13 cellular contexts compared by ENCODE assay signal in the genomic region with DNA sequence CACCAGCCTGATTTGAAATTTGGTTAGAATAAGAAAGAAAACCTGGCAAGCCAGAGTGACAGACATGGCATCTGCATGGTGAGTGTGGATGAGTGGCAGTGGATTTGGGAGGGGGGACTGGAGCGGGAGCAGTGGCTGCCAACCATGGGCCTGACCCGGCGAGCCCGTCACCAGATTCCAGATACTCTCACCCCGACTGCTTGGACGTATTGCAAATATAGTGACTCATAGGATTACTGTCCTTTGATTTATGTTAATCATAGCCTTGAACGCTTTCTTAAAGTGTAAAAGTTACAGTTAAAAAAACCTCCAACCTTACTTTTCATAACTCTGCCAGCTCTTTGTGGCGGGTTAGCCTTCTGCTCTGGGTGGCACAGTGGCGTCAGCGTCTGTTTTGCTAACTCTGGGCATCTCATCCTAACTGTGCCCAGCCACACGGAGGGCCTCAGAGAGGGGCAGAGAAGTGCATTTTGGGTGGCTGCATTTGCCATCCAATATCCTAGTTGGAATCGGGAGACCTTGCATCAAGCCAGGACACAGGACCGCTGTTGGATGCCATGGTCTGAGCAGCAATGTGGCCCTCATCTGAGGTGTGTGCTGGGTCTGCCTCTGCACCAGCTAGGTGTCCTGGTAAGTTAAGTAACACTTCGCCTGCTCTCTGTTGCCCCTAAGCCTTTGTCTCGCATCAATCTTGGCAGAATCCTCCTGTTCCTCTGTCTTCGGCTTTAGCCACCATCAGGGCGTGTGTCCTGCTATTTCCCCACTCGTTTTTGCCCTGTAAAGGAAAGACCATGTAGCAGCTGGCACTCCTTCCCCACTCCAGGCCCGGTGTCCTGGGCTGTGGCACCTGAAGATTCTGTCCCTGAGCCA. TPM values are rescaled to one million over a fixed set of nuclear protein-coding genes. Genes with fewer than 3 reads are reported as not detected.
DNase-seq lines count a peak whose midpoint lies in the region; ATAC-seq and TF ChIP-seq lines count a peak whose summit lies in the region.
"Had no signal": no experiment of that assay in that cellular context is flagged by ENCODE, and none has a peak within 500 bp of the region (broad histone marks: within the 10 kb centered on the region; RNA-seq: fewer than 3 reads in every experiment).

No MANE protein-coding gene starts in this region.

- in situ Hi-C loops in ACHN (cut with HindIII; ENCODE audit: low pct_ligation_motif_present, low pct_unique_long_range_greater_than_20kb, low sequenced_read_pairs): no loop called here

- H3K27me3 ChIP-seq in ascending aorta (no peaks in the 10 kb centered on the region), gastroesophageal sphincter (no peaks in the 10 kb centered on the region), endodermal cell (ENCODE audit: control insufficient read depth, insufficient read depth, low read length, poor library complexity, severe bottlenecking) (no peaks in the 10 kb centered on the region)

- peak; percentile 22 for DNase-seq in ACHN
- peak; percentile 53 for DNase-seq in HS-5 (ENCODE audit: low read depth)
- peak in 1 of 2 donors; percentile 79 for DNase-seq in ascending aorta (ENCODE audit: low spot score in 2 of 2)
- no peak for DNase-seq in kidney tubule cell (ENCODE audit: low spot score)
- no peak for DNase-seq in endodermal cell
- DNase-seq in NCI-H1417 (lab: John Stamatoyannopoulos, UW): no peak
- DNase-seq: activated CD4-positive, alpha-beta T cell treated with anti-CD3 and anti-CD28 coated beads, Interleukin-2, amount 50 U/mL, for 48 hours; GDM1; natural killer cell; NCI-H226 had no signal

- TF ChIP-seq EP300 in gastroesophageal sphincter (IDR thresholded peaks at IDR 0.05): no peak

- peaks cover 10 to 38% of the 10 kb centered on the region in 2 donors for H3K4me1 ChIP-seq in ascending aorta
- peaks cover 0 to 60% (median 15%) of the 10 kb centered on the region in 3 donors for H3K4me1 ChIP-seq in gastroesophageal sphincter
- H3K4me1 ChIP-seq in endodermal cell (ENCODE audit: control insufficient read depth, insufficient read depth, low read length): no peaks in the 10 kb centered on the region

- intact Hi-C loops in ascending aorta (cut with DNase I): loop anchor here (5.0 kb wide), 1 partner anchor 201 kb away; no protein-coding TSS in a partner anchor

- H3K36me3 ChIP-seq in ascending aorta: peaks cover 1 to 2% of the 10 kb centered on the region in 2 donors
- H3K36me3 ChIP-seq in gastroesophageal sphincter: peaks cover 0 to 15% of the 10 kb centered on the region in 2 donors
- H3K36me3 ChIP-seq in endodermal cell (ENCODE audit: control insufficient read depth, insufficient read depth, low read length): no peaks in the 10 kb centered on the region

- H3K4me3 Mint-ChIP-seq in endodermal cell: no peak overlapping the region
- H3K4me3 Mint-ChIP-seq: activated naive CD4-positive, alpha-beta T cell treated with anti-CD3 and anti-CD28 coated beads, Interleukin-2, amount 50 U/mL, for 24 hours had no signal

- ATAC-seq in gastroesophageal sphincter (no peak), GM21381 (IDR thresholded peaks at IDR 0.05; ENCODE audit: unreplicated experiment) (no peak)
- ATAC-seq: natural killer cell had no signal

- H3K9ac ChIP-seq in endodermal cell (ENCODE audit: extremely low read depth, low read length, poor library complexity, severe bottlenecking): no peak overlapping the region

- no peak overlapping the region for H3K27ac Mint-ChIP-seq in endodermal cell

- TF ChIP-seq POLR2A in gastroesophageal sphincter (IDR thresholded peaks at IDR 0.05): no peak

- TF ChIP-seq CTCF in ascending aorta (IDR thresholded peaks at IDR 0.05): no peak
- no peak for TF ChIP-seq CTCF in gastroesophageal sphincter (IDR thresholded peaks at IDR 0.05)
- no peak for TF ChIP-seq CTCF in endodermal cell (conservative IDR thresholded peaks at IDR 0.05)

- peaks cover 8% of the 10 kb centered on the region for H3K27me3 Mint-ChIP-seq in endodermal cell (ENCODE audit: insufficient read depth)
- H3K27me3 Mint-ChIP-seq: activated naive CD4-positive, alpha-beta T cell treated with anti-CD3 and anti-CD28 coated beads, Interleukin-2, amount 50 U/mL, for 24 hours had no signal

- WGBS in gastroesophageal sphincter (ENCODE audit: low coverage in 1 of 2), 2 donors: 38 to 50% methylated on average over 6 to 10 of the region's 19 CpGs
- 93 to 96% methylated on average over 13 to 19 of the region's 19 CpGs for WGBS in endodermal cell (ENCODE audit: insufficient coverage in 1 of 2, insufficient read length in 1 of 2), 2 experiments

- H3K4me3 ChIP-seq in ascending aorta (no peak overlapping the region), gastroesophageal sphincter (no peak overlapping the region), endodermal cell (ENCODE audit: low read length) (no peak overlapping the region)

- peaks cover 11% of the 10 kb centered on the region for H3K36me3 Mint-ChIP-seq in endodermal cell (ENCODE audit: low read depth)
- H3K36me3 Mint-ChIP-seq: activated naive CD4-positive, alpha-beta T cell treated with anti-CD3 and anti-CD28 coated beads, Interleukin-2, amount 50 U/mL, for 24 hours; natural killer cell had no signal

- H3K9me3 ChIP-seq in ascending aorta: no peaks in the 10 kb centered on the region
- H3K9me3 ChIP-seq in gastroesophageal sphincter: no peaks in the 10 kb centered on the region
- H3K9me3 ChIP-seq in endodermal cell (ENCODE audit: control insufficient read depth, low read length): no peaks in the 10 kb centered on the region

- H3K9me3 Mint-ChIP-seq in endodermal cell: no peaks in the 10 kb centered on the region
- H3K9me3 Mint-ChIP-seq: activated naive CD4-positive, alpha-beta T cell treated with anti-CD3 and anti-CD28 coated beads, Interleukin-2, amount 50 U/mL, for 24 hours; natural killer cell had no signal

- H3K27ac ChIP-seq in ascending aorta (peak overlapping the region; percentile 90 to 91), gastroesophageal sphincter (peak overlapping the region in 3 of 4 donors; percentile 43 to 88 (median 69)), endodermal cell (ENCODE audit: low read depth, low read length) (no peak overlapping the region)

- H3K4me1 Mint-ChIP-seq in endodermal cell: peaks cover 3% of the 10 kb centered on the region

RNA-seq across cellular contexts. Expression of gene FOXK2, which starts 26.6 kb away (rescaled TPM):
- total RNA-seq in ascending aorta: 131 TPM
- 10 to 100 TPM; 35.1 to 63.4 (median 52.6) TPM for total RNA-seq in gastroesophageal sphincter
- 10 to 100 TPM; 67.2 to 68.1 TPM for total RNA-seq in endodermal cell
- 58.7 TPM for polyA plus RNA-seq in endodermal cell (2013, experiment 1 of 2)
- 53.1 TPM for polyA plus RNA-seq in endodermal cell (2013, experiment 2 of 2)

RNA-seq across cellular contexts. Expression of gene NARF, which starts 34.3 kb away (rescaled TPM):
- total RNA-seq in ascending aorta (38.3 TPM), gastroesophageal sphincter (10 to 100 TPM; 30.4 to 78.1 (median 44.9) TPM), endodermal cell (10 to 100 TPM; 64.0 to 70.8 TPM)
- 151 TPM for polyA plus RNA-seq in endodermal cell (2013, experiment 1 of 2)
- polyA plus RNA-seq in endodermal cell (2013, experiment 2 of 2): 159 TPM

RNA-seq across cellular contexts. Expression of gene CYBC1, which starts 42.3 kb away (rescaled TPM):
- 124 TPM for total RNA-seq in ascending aorta
- 10 to 100 TPM; 53.8 to 78.5 (median 59.4) TPM for total RNA-seq in gastroesophageal sphincter
- 10 to 100 TPM; 71.2 to 88.5 TPM for total RNA-seq in endodermal cell
- 62.1 TPM for polyA plus RNA-seq in endodermal cell (2013, experiment 1 of 2)
- 49.1 TPM for polyA plus RNA-seq in endodermal cell (2013, experiment 2 of 2)

Comparison
In these comparisons a context has a peak if more than half of its experiments do, and no peak if none do; other contexts are left out.
1. DNase-seq: peak in ACHN (single experiment) and HS-5 (single experiment); none in kidney tubule cell (single experiment), endodermal cell (single experiment) and NCI-H1417 (0 of 3).